18 cellular contexts compared by ENCODE assay signal in genomic region chr4:86484241-86484640, GRCh38.
DNase-seq lines count a peak whose midpoint lies in the region; ATAC-seq, FAIRE-seq and TF ChIP-seq lines count a peak whose summit lies in the region.
"Had no signal": no experiment of that assay in that cellular context is flagged by ENCODE, and none has a peak within 500 bp of the region (broad histone marks: within the 10 kb centered on the region; RNA-seq: fewer than 3 reads in every experiment).

No MANE protein-coding gene starts in this region.

- 78% methylated on average over 3 of the region's 3 CpGs; no CpG with 5 or more reads in 1 of the 2 experiments for WGBS in H1 (ENCODE audit: extremely low coverage in 1 of 2, insufficient coverage in 1 of 2, insufficient read length in 1 of 2, insufficient replicate concordance in 2 of 2, low coverage in 1 of 2, low lambda C conversion rate in 2 of 2, missing lambda C conversion rate in 1 of 2), 2 experiments

- H3K4me1 ChIP-seq in MM.1S (ENCODE audit: low read length) = peaks cover 13% of the 10 kb centered on the region
- peaks cover 2 to 24% (median 13%) of the 10 kb centered on the region in 4 experiments; a peak in 4 of 7 replicates for H3K4me1 ChIP-seq in H1 (replicated peaks in 1 of 4; ENCODE audit: control insufficient read depth in 3 of 4, insufficient read depth in 4 of 4, low read length in 3 of 4)

- H4K20me1 ChIP-seq in MM.1S (ENCODE audit: insufficient read depth, low read length) (no peaks in the 10 kb centered on the region), H1 (replicated peaks in 1 of 2; ENCODE audit: control insufficient read depth in 1 of 2, insufficient read depth in 2 of 2, low read length in 2 of 2) (no peaks in the 10 kb centered on the region)

- H3K27me3 ChIP-seq in GM06990 (replicated peaks; ENCODE audit: control insufficient read depth, insufficient read depth, low read length) (peaks cover 2% of the 10 kb centered on the region; the same call in 1 of the 2 replicates), MM.1S (replicated peaks; ENCODE audit: insufficient read depth, low read length) (peaks cover 4% of the 10 kb centered on the region; the same call in 1 of the 2 replicates), H1 (replicated peaks in 1 of 4; ENCODE audit: control insufficient read depth in 3 of 4, extremely low read depth in 1 of 4, insufficient read depth in 3 of 4, low read length in 3 of 4) (no peaks in the 10 kb centered on the region)

- H3K27ac ChIP-seq in MM.1S (ENCODE audit: low read length) = no peak overlapping the region
- no peak overlapping the region; the same call in 1 of the 2 replicates for H3K27ac ChIP-seq in H1 (ENCODE audit: low read depth, low read length)

- H3K23ac ChIP-seq in H1 (ENCODE audit: insufficient read length) = no peak overlapping the region

- H4K8ac ChIP-seq in H1 (ENCODE audit: extremely low read depth, insufficient read depth, low read length) = no peak overlapping the region

- H3K14ac ChIP-seq in H1 (ENCODE audit: insufficient read length) = no peak overlapping the region

- no peaks in the 10 kb centered on the region for H3K9me2 ChIP-seq in MM.1S (replicated peaks; ENCODE audit: insufficient read depth, low read length)

- peak overlapping the region; percentile 45; the same call in 1 of the 2 replicates for H2BK12ac ChIP-seq in H1 (ENCODE audit: low read depth, low read length)

- intact Hi-C loops in Right ventricle myocardium inferior (cut with DNase I) = no loop called here

- H3K56ac ChIP-seq in H1 (replicated peaks; ENCODE audit: insufficient read length, low read depth, low read length) = no peak overlapping the region

- ATAC-seq in HG02678 (IDR thresholded peaks at IDR 0.05; ENCODE audit: unreplicated experiment) (peak; percentile 56), Right ventricle myocardium inferior (no peak)
- ATAC-seq: left cardiac atrium, sciatic nerve had no signal

- no peak overlapping the region for H3K9ac ChIP-seq in MM.1S (ENCODE audit: low read length)
- no peak overlapping the region for H3K9ac ChIP-seq in H1 (replicated peaks in 1 of 4; ENCODE audit: extremely low read depth in 1 of 4, low read depth in 3 of 4, low read length in 3 of 4)

- H2BK5ac ChIP-seq in H1 (ENCODE audit: low read depth, low read length) = peak overlapping the region; percentile 83; the same call in 1 of the 2 replicates

- no peak overlapping the region for H2BK15ac ChIP-seq in H1 (ENCODE audit: low read length)

- H4K91ac ChIP-seq in H1 (replicated peaks; ENCODE audit: insufficient read length, low read length) = peak overlapping the region; percentile 82

- POLR2A ChIA-PET in H1 (lab: Charles Lee; ENCODE audit: partially characterized antibody) = interaction anchor here (0.9 to 1.6 kb wide), 2 partner anchors 10 to 417 kb away, joined by 3 to 5 read pairs; no protein-coding TSS in a partner anchor

- H3K18ac ChIP-seq in H1 (ENCODE audit: extremely low read depth, low read length) = no peak overlapping the region; the same call in 1 of the 2 replicates

- H3K79me1 ChIP-seq in H1 (ENCODE audit: low read depth, low read length) = no peaks in the 10 kb centered on the region

- no peaks in the 10 kb centered on the region for H3K9me3 ChIP-seq in MM.1S (replicated peaks; ENCODE audit: insufficient read depth, low read length)
- H3K9me3 ChIP-seq in H1 (ENCODE audit: insufficient read depth in 2 of 2, low read depth in 1 of 2, low read length in 1 of 2) = peaks cover 0 to 5% of the 10 kb centered on the region in 2 experiments; a peak in 1 of 4 replicates

- H3F3A ChIP-seq in MM.1S (ENCODE audit: insufficient read depth, low read length) = no peaks in the 10 kb centered on the region

- peak; percentile 28 for DNase-seq in GM06990 (ENCODE audit: extremely low read depth, insufficient read length)
- peak; percentile 84 for DNase-seq in MM.1S
- no peak for DNase-seq in H1 (ENCODE audit: low read depth in 1 of 2, low spot score in 2 of 2)
- no peak for DNase-seq in stimulated activated CD4-positive, alpha-beta T cell treated with anti-CD3 and anti-CD28 coated beads, Interleukin-1b, Interleukin-23, amount 100 ng/mL, for 48 hours
- DNase-seq in Right ventricle myocardium inferior (ENCODE audit: missing footprints) = no peak
- DNase-seq in AG08396 (ENCODE audit: low spot score) = no peak
- no peak for DNase-seq in DMS114 treated with DMSO at 0.1 percent for 48 hours (lab: John Stamatoyannopoulos, UW; ENCODE audit: unreplicated experiment)
- DNase-seq: activated effector memory CD4-positive, alpha-beta T cell treated with anti-CD3 and anti-CD28 coated beads, Interleukin-2, amount 50 U/mL, for 16 hours; amygdala; left cardiac atrium; NCI-H2029; NCI-H524 treated with DMSO at 0.1 percent for 48 hours; occipital lobe; OCI-M1; T1000 had no signal

- no peak overlapping the region for H3K4me3 ChIP-seq in GM06990 (replicated peaks; ENCODE audit: low read depth, low read length)
- H3K4me3 ChIP-seq in MM.1S (ENCODE audit: low read length) = no peak overlapping the region
- H3K4me3 ChIP-seq in H1 (ENCODE audit: extremely low read depth in 1 of 4, insufficient read depth in 2 of 4, low read depth in 3 of 4, low read length in 4 of 4) = no peak overlapping the region

- H3K4ac ChIP-seq in H1 (replicated peaks; ENCODE audit: insufficient read length, low read depth, low read length) = peak overlapping the region; percentile 20

- FAIRE-seq in H1 (lab: Jason Lieb, UNC) = no peak
- FAIRE-seq: colon had no signal

- CTCF ChIA-PET in H1 (lab: Charles Lee; ENCODE audit: partially characterized antibody) = interaction anchor here (0.7 to 2.7 kb wide), 2 partner anchors 11 to 261 kb away, joined by 3 to 21 read pairs; no protein-coding TSS in a partner anchor

- peak overlapping the region; percentile 12; the same call in 1 of the 2 replicates for H3K4me2 ChIP-seq in MM.1S (ENCODE audit: low read depth, low read length)
- peak overlapping the region in 1 of 2 experiments; percentile 33; a peak in 2 of 4 replicates for H3K4me2 ChIP-seq in H1 (ENCODE audit: insufficient read depth in 1 of 2, low read depth in 2 of 2, low read length in 2 of 2)

- no peak for TF ChIP-seq RAD21 in H1 (IDR thresholded peaks at IDR 0.05 in 1 of 2, conservative IDR thresholded peaks at IDR 0.05 in 1 of 2; ENCODE audit: low read depth in 2 of 2, low read length in 2 of 2)

- TF ChIP-seq POLR2A in H1 (IDR thresholded peaks at IDR 0.05; ENCODE audit: control extremely low read depth in 1 of 2, low read depth in 2 of 2, low read length in 2 of 2) = no peak

- H3K23me2 ChIP-seq in H1 (ENCODE audit: low read depth, low read length) = peaks cover 2% of the 10 kb centered on the region; the same call in 1 of the 2 replicates

- TF ChIP-seq CTCF in GM06990 (IDR thresholded peaks at IDR 0.05; ENCODE audit: insufficient read depth, low read length, poor library complexity, severe bottlenecking) (no peak), MM.1S (IDR thresholded peaks at IDR 0.05; ENCODE audit: low read length) (no peak), H1 (IDR thresholded peaks at IDR 0.05; ENCODE audit: control extremely low read depth in 1 of 3, insufficient read depth in 1 of 3, low read depth in 1 of 3, low read length in 3 of 3) (no peak)

- peak overlapping the region; percentile 60 for H4K5ac ChIP-seq in H1 (ENCODE audit: insufficient read length, low read depth, low read length)

- no peaks in the 10 kb centered on the region for H3K36me3 ChIP-seq in GM06990 (ENCODE audit: control insufficient read depth, insufficient read depth, low read length)
- no peaks in the 10 kb centered on the region for H3K36me3 ChIP-seq in MM.1S (replicated peaks; ENCODE audit: insufficient read depth, low read length)
- H3K36me3 ChIP-seq in H1 (ENCODE audit: control insufficient read depth in 2 of 4, insufficient read depth in 4 of 4, low read length in 3 of 4) = no peaks in the 10 kb centered on the region; a peak in 1 of 8 replicates

- no peak for TF ChIP-seq EP300 in H1 (IDR thresholded peaks at IDR 0.05; ENCODE audit: borderline replicate concordance in 1 of 2, low read depth in 2 of 2, low read length in 2 of 2)

- no peak overlapping the region for H2AK5ac ChIP-seq in H1 (ENCODE audit: low read depth, low read length)

- H2BK120ac ChIP-seq in H1 (replicated peaks; ENCODE audit: low read depth, low read length) = peak overlapping the region; percentile 95

- H2BK20ac ChIP-seq in H1 (ENCODE audit: low read length) = peak overlapping the region; percentile 44; the same call in 1 of the 2 replicates

- no peaks in the 10 kb centered on the region for H3K79me2 ChIP-seq in MM.1S (ENCODE audit: low read length)
- no peaks in the 10 kb centered on the region for H3K79me2 ChIP-seq in H1 (ENCODE audit: control insufficient read depth in 1 of 2, insufficient read depth in 2 of 2, low read length in 2 of 2)

- H2AFZ ChIP-seq in MM.1S (ENCODE audit: low read length) (no peak overlapping the region), H1 (ENCODE audit: low read length) (no peak overlapping the region)

TF ChIP-seq in H1, 55 proteins besides CTCF, POLR2A, EP300 and RAD21:
- TF ChIP-seq MAFK (IDR thresholded peaks at IDR 0.05; ENCODE audit: low read depth, low read length) = no peak
- no peak for TF ChIP-seq CHD2 (IDR thresholded peaks at IDR 0.05; ENCODE audit: low read length)
- no peak for TF ChIP-seq SP1 (IDR thresholded peaks at IDR 0.05; ENCODE audit: low read depth, low read length)
- no peak for TF ChIP-seq POLR2AphosphoS5 (IDR thresholded peaks at IDR 0.05; ENCODE audit: low read depth, low read length)
- no peak for TF ChIP-seq JUN (IDR thresholded peaks at IDR 0.05; ENCODE audit: low read depth, low read length)
- no peak for TF ChIP-seq SIN3A (conservative IDR thresholded peaks at IDR 0.05 in 1 of 2, IDR thresholded peaks at IDR 0.05 in 1 of 2; ENCODE audit: low read depth in 1 of 2, low read length in 2 of 2)

Comparison
In these comparisons a context has a peak if more than half of its experiments do, and no peak if none do; other contexts are left out.
1. DNase-seq: peak in GM06990 (single experiment) and MM.1S (single experiment); none in H1 (0 of 2), stimulated activated CD4-positive, alpha-beta T cell treated with anti-CD3 and anti-CD28 coated beads, Interleukin-1b, Interleukin-23, amount 100 ng/mL, for 48 hours (single experiment), Right ventricle myocardium inferior (single experiment), AG08396 (single experiment) and DMS114 treated with DMSO at 0.1 percent for 48 hours (single experiment).